In genomic region chr13:52170828-52171391, GRCh38 we compare ENCODE assay signal across 10 cellular contexts. TPM values are rescaled to one million over a fixed set of nuclear protein-coding genes. Genes with fewer than 3 reads are reported as not detected.
DNase-seq lines count a peak whose midpoint lies in the region; ATAC-seq, FAIRE-seq and TF ChIP-seq lines count a peak whose summit lies in the region.
"Not testable (repeated sequence)": the region's sequence is repeated elsewhere in the genome, so short reads cannot be mapped to it uniquely, and the experiment has no call there.
"Had no signal": no experiment of that assay in that cellular context is flagged by ENCODE, and none has a peak within 500 bp of the region (broad histone marks: within the 10 kb centered on the region; RNA-seq: fewer than 3 reads in every experiment).

No MANE protein-coding gene starts in this region.

- peak; percentile 85 for ATAC-seq in mucosa of descending colon

- intact Hi-C loops in mucosa of descending colon (cut with DNase I, micrococcal nuclease), result not testable (repeated sequence)

- not testable (repeated sequence) for H3K9me3 ChIP-seq in mucosa of descending colon; small intestine (ENCODE audit: control insufficient read depth, low read depth)

- not testable (repeated sequence) for H3K27ac ChIP-seq in small intestine (ENCODE audit: low read depth in 1 of 2, low read length in 1 of 2)

- in situ Hi-C loops in SK-MEL-5 (cut with HindIII; ENCODE audit: low pct_unique_long_range_greater_than_20kb, low sequenced_read_pairs), result not testable (repeated sequence)

- not testable (repeated sequence) for TF ChIP-seq CTCF in mucosa of descending colon (IDR thresholded peaks at IDR 0.05)

- FAIRE-seq in colon (lab: Jason Lieb, UNC) (peak; percentile 55), frontal cortex (lab: Jason Lieb, UNC) (peak; percentile 99), small intestine (lab: Jason Lieb, UNC) (peak; percentile 96)

- H3K27me3 ChIP-seq in small intestine (ENCODE audit: control insufficient read depth in 2 of 2, insufficient read depth in 2 of 2, low read length in 2 of 2), result not testable (repeated sequence)

- whole genome bisulfite sequencing in small intestine, 3 donors, result 27 to 74% (median 50%) methylated on average over 1 of the region's 1 CpG

- H3K4me1 ChIP-seq in mucosa of descending colon (ENCODE audit: low read depth); small intestine (ENCODE audit: control insufficient read depth in 2 of 2, insufficient read depth in 1 of 2, low read depth in 1 of 2, low read length in 1 of 2): not testable (repeated sequence)

- H3K4me3 ChIP-seq in mucosa of descending colon; small intestine (ENCODE audit: low read depth in 1 of 2, low read length in 2 of 2): not testable (repeated sequence)

- H3K36me3 ChIP-seq in mucosa of descending colon (ENCODE audit: low read depth); small intestine (ENCODE audit: control insufficient read depth in 2 of 2, insufficient read depth in 2 of 2, low read length in 2 of 2): not testable (repeated sequence)

- DNase-seq in EH (ENCODE audit: low read depth) (peak; percentile 13), SK-MEL-5 (ENCODE audit: low read depth, low spot score) (peak; percentile 69), kidney tubule cell (ENCODE audit: low spot score) (peak; percentile 25)
- not testable (repeated sequence) for DNase-seq in frontal cortex (ENCODE audit: low spot score in 2 of 2); mucosa of descending colon; small intestine

RNA-seq across cellular contexts. Expression of gene NEK3, which starts 11.5 kb away (rescaled TPM):
- 7.6 and 8.1 TPM in 2 replicates for total RNA-seq in SK-MEL-5 (2014; rRNA removed; shearing (Covaris generic))
- polyA plus RNA-seq in SK-MEL-5 (2015; cell fraction: cytosol; rRNA removed), result 4.1 and 5.8 TPM in 2 replicates
- polyA plus RNA-seq in SK-MEL-5 (2015; cell fraction: nucleus; rRNA removed), result 40.9 and 51.3 TPM in 2 replicates
- total RNA-seq in frontal cortex, result 8.6 TPM
- 10 to 100 TPM; 20.5 to 44.0 (median 35.9) TPM for total RNA-seq in mucosa of descending colon
- 10 to 100 TPM; 20.6 to 44.3 (median 40.0) TPM for polyA plus RNA-seq in small intestine

RNA-seq across cellular contexts. Expression of gene NEK5, which starts 42.0 kb away (rescaled TPM):
- 0.05 and 0.08 TPM in 2 replicates for total RNA-seq in SK-MEL-5 (2014; rRNA removed; shearing (Covaris generic))
- polyA plus RNA-seq in SK-MEL-5 (2015; cell fraction: cytosol; rRNA removed), result 0.18 TPM in 1 of 2 replicates, not detected in the other
- polyA plus RNA-seq in SK-MEL-5 (2015; cell fraction: nucleus; rRNA removed), result 0.22 TPM in 1 of 2 replicates, not detected in the other
- total RNA-seq in frontal cortex (0.82 TPM), mucosa of descending colon (under 1 TPM; 0.14 to 0.32 (median 0.29) TPM)
- under 1 TPM in 1 of 3 donors, not detected in 2; 0.19 TPM for polyA plus RNA-seq in small intestine
- total RNA-seq: A673; CD8-positive, alpha-beta T cell; HT1080 had no signal
